Comparison of ENCODE assay signal across 13 cellular contexts in the genomic region with DNA sequence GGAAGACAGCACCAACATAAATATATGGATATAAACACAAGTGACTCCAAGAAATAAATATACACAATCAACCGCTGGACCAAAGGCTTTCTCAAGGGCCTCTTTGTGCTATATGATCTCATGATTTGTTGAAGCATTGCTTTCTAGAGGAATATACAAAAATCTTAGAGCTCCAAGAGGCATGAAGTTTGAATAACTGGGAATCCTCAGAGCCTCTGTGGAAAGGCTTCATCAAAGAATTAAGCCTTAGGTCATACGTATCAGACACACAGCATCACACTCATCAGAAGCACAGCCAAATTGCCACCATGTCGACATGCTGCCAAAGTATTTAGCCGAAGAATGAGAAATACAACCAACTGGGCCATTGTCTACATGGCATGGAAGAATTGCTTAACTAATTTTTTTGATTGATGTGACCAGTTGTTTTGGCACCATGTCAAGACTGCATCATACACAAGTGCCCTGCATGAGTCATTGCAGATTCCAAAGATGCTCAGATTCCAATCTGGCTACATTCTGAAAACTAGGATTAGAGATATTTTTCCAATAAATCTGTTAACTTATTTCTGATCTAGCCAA.
DNase-seq lines count a peak whose midpoint lies in the region; ATAC-seq and TF ChIP-seq lines count a peak whose summit lies in the region.
"Had no signal": no experiment of that assay in that cellular context is flagged by ENCODE, and none has a peak within 500 bp of the region (broad histone marks: within the 10 kb centered on the region; RNA-seq: fewer than 3 reads in every experiment).

No MANE protein-coding gene starts in this region.

- intact Hi-C loops in upper lobe of right lung (cut with DNase I): no loop called here

- H4K91ac ChIP-seq in mesenchymal stem cell (ENCODE audit: low read length): no peak overlapping the region

- TF ChIP-seq EP300 in Ishikawa (IDR thresholded peaks at IDR 0.05; ENCODE audit: borderline replicate concordance): no peak

- no peak overlapping the region for H3K14ac ChIP-seq in mesenchymal stem cell (ENCODE audit: low read length in 2 of 2)

- H3K4me3 ChIP-seq in BJ (ENCODE audit: low read depth, low read length) (no peak overlapping the region), astrocyte of the spinal cord (ENCODE audit: low read depth, low read length) (no peak overlapping the region), mesenchymal stem cell (ENCODE audit: insufficient read depth in 1 of 2, low read depth in 1 of 2, low read length in 2 of 2) (no peak overlapping the region), upper lobe of right lung (no peak overlapping the region)
- H3K4me3 ChIP-seq: right lobe of liver had no signal

- no peak overlapping the region for H2BK15ac ChIP-seq in mesenchymal stem cell (ENCODE audit: low read depth, poor library complexity, severe bottlenecking)

- in situ Hi-C loops in astrocyte of the spinal cord (cut with HindIII; ENCODE audit: low sequenced_read_pairs): no loop called here

- H4K8ac ChIP-seq in mesenchymal stem cell (ENCODE audit: low read length): no peak overlapping the region

- H3K9ac ChIP-seq in mesenchymal stem cell (ENCODE audit: low read length): no peak overlapping the region

- TF ChIP-seq RAD21 in Ishikawa (IDR thresholded peaks at IDR 0.05; ENCODE audit: low read depth): no peak

- peak overlapping the region; percentile 19 for H2BK120ac ChIP-seq in mesenchymal stem cell (ENCODE audit: low read depth, low read length)

- peak overlapping the region; percentile 32 for H3K27ac ChIP-seq in mesenchymal stem cell (ENCODE audit: low read length, poor library complexity, severe bottlenecking)
- no peak overlapping the region for H3K27ac ChIP-seq in upper lobe of right lung
- H3K27ac ChIP-seq: right lobe of liver had no signal

- no peak overlapping the region for H2AK5ac ChIP-seq in mesenchymal stem cell (ENCODE audit: low read length, severe bottlenecking)

- POLR2A ChIA-PET in BJ (lab: Charles Lee): no interaction called here

- ATAC-seq in GM18873 (IDR thresholded peaks at IDR 0.05; ENCODE audit: low FRiP score, unreplicated experiment) (no peak), upper lobe of right lung (no peak), HG02571 (IDR thresholded peaks at IDR 0.05; ENCODE audit: unreplicated experiment) (no peak)
- ATAC-seq: esophagus mucosa, right lobe of liver had no signal

- no peak overlapping the region for H3K23ac ChIP-seq in mesenchymal stem cell (ENCODE audit: low read length in 2 of 2)

- peak overlapping the region; percentile 11 for H2AFZ ChIP-seq in mesenchymal stem cell (ENCODE audit: low read depth, low read length)

- peak overlapping the region; percentile 23 to 96 for H2BK12ac ChIP-seq in mesenchymal stem cell (ENCODE audit: low read length in 2 of 2)

- H3K9me3 ChIP-seq in mesenchymal stem cell (ENCODE audit: control insufficient read depth, low read length) (no peaks in the 10 kb centered on the region), upper lobe of right lung (no peaks in the 10 kb centered on the region)
- H3K9me3 ChIP-seq: right lobe of liver had no signal

- DNase-seq in BJ (ENCODE audit: low read depth) (peak; percentile 11), astrocyte of the spinal cord (ENCODE audit: low read depth, low spot score) (peak; percentile 67), mesenchymal stem cell (peak; percentile 74), SK-N-DZ (ENCODE audit: low spot score) (no peak), upper lobe of right lung (no peak)
- DNase-seq: activated CD4-positive, alpha-beta memory T cell treated with anti-CD3 and anti-CD28 coated beads, Interleukin-2, amount 10 ng/mL, durations not matched to agents 7 days and 5 days; DMS79 treated with DMSO at 0.1 percent for 48 hours; NCI-H2107; right lobe of liver had no signal

- H2BK5ac ChIP-seq in mesenchymal stem cell (ENCODE audit: low read depth, low read length, poor library complexity, severe bottlenecking): no peak overlapping the region

- H3K36me3 ChIP-seq in BJ (ENCODE audit: control insufficient read depth, insufficient read depth, low read length) (no peaks in the 10 kb centered on the region), mesenchymal stem cell (ENCODE audit: control insufficient read depth in 1 of 2, insufficient read depth in 2 of 2, low read depth in 1 of 2, low read length in 2 of 2) (no peaks in the 10 kb centered on the region), upper lobe of right lung (no peaks in the 10 kb centered on the region)
- H3K36me3 ChIP-seq: right lobe of liver had no signal

- H3K27me3 ChIP-seq in BJ (ENCODE audit: control insufficient read depth, insufficient read depth, low read length) (no peaks in the 10 kb centered on the region), mesenchymal stem cell (ENCODE audit: control insufficient read depth in 1 of 2, insufficient read depth in 1 of 2, low read length in 2 of 2) (no peaks in the 10 kb centered on the region), upper lobe of right lung (no peaks in the 10 kb centered on the region)
- H3K27me3 ChIP-seq: right lobe of liver had no signal

- TF ChIP-seq CTCF in BJ (IDR thresholded peaks at IDR 0.05; ENCODE audit: insufficient read depth, low read depth, low read length) (no peak), astrocyte of the spinal cord (IDR thresholded peaks at IDR 0.05; ENCODE audit: low read depth, low read length) (no peak), upper lobe of right lung (IDR thresholded peaks at IDR 0.05) (no peak)

- 24% methylated on average over 3 of the region's 4 CpGs for WGBS in mesenchymal stem cell

- no peaks in the 10 kb centered on the region for H3K4me1 ChIP-seq in mesenchymal stem cell (ENCODE audit: control insufficient read depth, insufficient read depth, low read depth, low read length)
- no peaks in the 10 kb centered on the region for H3K4me1 ChIP-seq in upper lobe of right lung
- H3K4me1 ChIP-seq: right lobe of liver had no signal

- H3K79me1 ChIP-seq in mesenchymal stem cell (replicated peaks; ENCODE audit: low read length, poor library complexity, severe bottlenecking): no peaks in the 10 kb centered on the region

- peak overlapping the region in 1 of 2 experiments; percentile 41 for H3K4ac ChIP-seq in mesenchymal stem cell (ENCODE audit: low read depth in 1 of 2, low read length in 2 of 2)

- H3K4me2 ChIP-seq in mesenchymal stem cell (ENCODE audit: low read length, poor library complexity, severe bottlenecking): no peak overlapping the region

- CTCF ChIA-PET in BJ (lab: Yijun Ruan, JAX): no interaction called here

- H3K18ac ChIP-seq in mesenchymal stem cell (ENCODE audit: low read depth in 1 of 2, low read length in 2 of 2): peak overlapping the region in 1 of 2 experiments; percentile 75

TF ChIP-seq in Ishikawa, 13 proteins besides CTCF, POLR2A, EP300 and RAD21:
- TF ChIP-seq YY1 (IDR thresholded peaks at IDR 0.05; ENCODE audit: low read depth) (no peak), EGR1 (IDR thresholded peaks at IDR 0.05) (no peak), TEAD4 (IDR thresholded peaks at IDR 0.05) (peak; percentile 57; the same call in 1 of the 2 replicates), NFIC (IDR thresholded peaks at IDR 0.05) (peak; percentile 78), CEBPB (IDR thresholded peaks at IDR 0.05) (peak; percentile 54; the same call in 1 of the 2 replicates)

Comparison
In these comparisons a context has a peak if more than half of its experiments do, and no peak if none do; other contexts are left out.
1. DNase-seq: peak in BJ (single experiment), astrocyte of the spinal cord (single experiment) and mesenchymal stem cell (single experiment); none in SK-N-DZ (single experiment) and upper lobe of right lung (single experiment).